Comparison of ENCODE assay signal across 8 cellular contexts in the genomic region with DNA sequence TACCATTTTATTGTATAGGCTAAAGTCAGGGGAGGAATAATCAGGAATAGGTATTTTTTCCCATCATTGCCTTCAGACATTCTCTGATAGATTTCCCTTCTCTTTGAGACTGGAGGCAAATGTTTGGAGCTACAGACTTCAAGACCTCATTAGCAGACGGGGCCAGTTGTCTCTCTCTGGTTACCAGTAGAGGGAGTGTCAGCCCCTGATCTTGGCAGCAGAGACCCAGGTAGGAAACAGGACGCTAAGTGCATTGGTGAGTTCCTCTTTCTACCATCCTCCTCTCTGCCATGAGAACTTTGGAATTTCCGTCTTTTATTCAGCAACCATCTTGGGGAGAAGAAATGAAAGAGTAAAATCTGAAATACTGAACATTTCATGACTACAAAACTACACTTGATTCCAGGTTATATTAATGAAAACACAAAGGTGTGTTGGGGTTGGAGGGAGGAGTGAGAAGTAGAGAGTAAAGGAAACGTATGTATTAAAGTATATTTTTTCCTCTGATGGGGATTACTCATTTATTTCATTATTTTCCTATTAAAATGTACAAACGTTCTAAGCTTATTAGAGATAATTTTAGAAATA.
DNase-seq lines count a peak whose midpoint lies in the region; ATAC-seq and TF ChIP-seq lines count a peak whose summit lies in the region.

No MANE protein-coding gene starts in this region.

- POLR2A ChIA-PET in PC-9 (lab: Charles Lee; ENCODE audit: unreplicated experiment): no interaction called here

- H3K27ac ChIP-seq in PC-9: no peak overlapping the region

- H3K9me2 ChIP-seq in PC-9 (ENCODE audit: insufficient read depth): no peaks in the 10 kb centered on the region; the same call in 1 of the 2 replicates

- H3K4me1 ChIP-seq in PC-9 (replicated peaks; ENCODE audit: insufficient read depth): no peaks in the 10 kb centered on the region

- H3K79me2 ChIP-seq in PC-9 (ENCODE audit: low read depth): no peaks in the 10 kb centered on the region

- CTCF ChIA-PET in PC-9 (lab: Charles Lee): no interaction called here

- no peak overlapping the region for H3K4me2 ChIP-seq in PC-9

- no peak overlapping the region for H2AFZ ChIP-seq in PC-9

- peak; percentile 82 for TF ChIP-seq CTCF in GM12874 (IDR thresholded peaks at IDR 0.05; ENCODE audit: insufficient read depth, low read depth, low read length)
- TF ChIP-seq CTCF in PC-9 (conservative IDR thresholded peaks at IDR 0.05): peak; percentile 65; the same call in 1 of the 2 replicates

- H3F3A ChIP-seq in PC-9 (ENCODE audit: insufficient read depth, low read depth): no peaks in the 10 kb centered on the region

- DNase-seq in PC-9: peak in 1 of 2 experiments; percentile 4
- DNase-seq in glomerular visceral epithelial cell (ENCODE audit: extremely low spot score): peak; percentile 12
- no peak for DNase-seq in cerebellar nuclear complex (lab: John Stamatoyannopoulos, UW)
- DNase-seq in hepatic stellate cell (ENCODE audit: low spot score): no peak
- DNase-seq in stimulated activated CD4-positive, alpha-beta T cell treated with anti-CD3 and anti-CD28 coated beads, Interleukin-4, amount 100 ng/mL, for 1 hour: no peak

- H3K36me3 ChIP-seq in PC-9 (ENCODE audit: low read depth): no peaks in the 10 kb centered on the region

- no TSS peak for BruUV-seq in PC-9 (replicated peaks; lab: Mats Ljungman, UMichigan)

- H3K4me3 ChIP-seq in PC-9: no peak overlapping the region

- 0 out of 2 replicates have a peak, but pooled peaks cover 8% of the 10 kb centered on the region for H4K20me1 ChIP-seq in PC-9 (ENCODE audit: insufficient read depth)

- intact Hi-C loops in PC-9 (cut with micrococcal nuclease; ENCODE audit: unreplicated experiment): no loop called here

- ATAC-seq in GM21515 (IDR thresholded peaks at IDR 0.05; ENCODE audit: unreplicated experiment): peak; percentile 85
- peak; percentile 67 for ATAC-seq in HG03575 (IDR thresholded peaks at IDR 0.05; ENCODE audit: extremely low read depth, insufficient number of reproducible peaks, low FRiP score, unreplicated experiment)

- no peaks in the 10 kb centered on the region; the same call in 1 of the 2 replicates for H3K27me3 ChIP-seq in PC-9 (ENCODE audit: insufficient read depth, low read depth)

- no peaks in the 10 kb centered on the region for H3K9me3 ChIP-seq in PC-9 (ENCODE audit: insufficient read depth, low read depth)
